Comparison of ENCODE assay signal across 18 cellular contexts in the genomic region with DNA sequence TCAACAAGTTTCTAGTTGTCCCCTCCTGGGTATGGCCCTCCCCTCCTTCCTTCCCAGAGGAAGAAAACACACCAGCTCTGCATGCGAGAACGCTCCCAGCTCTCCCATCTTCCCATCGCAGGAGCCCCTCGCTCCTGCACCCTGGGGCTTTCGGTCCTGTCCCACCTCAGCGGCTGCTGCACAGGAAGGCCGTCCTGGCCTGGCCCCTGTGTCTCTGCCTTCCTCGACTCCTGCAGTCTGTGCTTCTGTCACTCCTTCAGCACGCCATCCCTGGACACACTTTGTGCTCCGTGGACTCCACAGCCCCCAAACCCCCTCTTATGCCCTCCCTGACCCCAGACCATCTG. TPM values are rescaled to one million over a fixed set of nuclear protein-coding genes. Genes with fewer than 3 reads are reported as not detected.
DNase-seq lines count a peak whose midpoint lies in the region; ATAC-seq, FAIRE-seq and TF ChIP-seq lines count a peak whose summit lies in the region.
"Had no signal": no experiment of that assay in that cellular context is flagged by ENCODE, and none has a peak within 500 bp of the region (broad histone marks: within the 10 kb centered on the region; RNA-seq: fewer than 3 reads in every experiment).

No MANE protein-coding gene starts in this region.

- BruUV-seq in HepG2 (replicated peaks; lab: Mats Ljungman, UMichigan), result no TSS peak

- intact Hi-C loops in HepG2 (cut with micrococcal nuclease; ENCODE audit: unreplicated experiment), result no loop called here
- intact Hi-C loops in spleen (cut with DNase I; ENCODE audit: low total_unique reads), result no loop called here

- H3K4me1 ChIP-seq in HepG2 (ENCODE audit: insufficient read depth, low read length) (peaks cover 43% of the 10 kb centered on the region), spleen (no peaks in the 10 kb centered on the region)
- H3K4me1 ChIP-seq: A549 had no signal

- no peaks in the 10 kb centered on the region for H3K36me3 Mint-ChIP-seq in activated naive CD4-positive, alpha-beta T cell treated with anti-CD3 and anti-CD28 coated beads, Interleukin-2, amount 50 U/mL, for 72 hours
- no peaks in the 10 kb centered on the region for H3K36me3 Mint-ChIP-seq in T-helper 17 cell (ENCODE audit: low read depth)
- no peaks in the 10 kb centered on the region for H3K36me3 Mint-ChIP-seq in effector memory CD8-positive, alpha-beta T cell (ENCODE audit: insufficient read depth)
- H3K36me3 Mint-ChIP-seq: CD4-positive, CD25-positive, alpha-beta regulatory T cell had no signal

- no peak overlapping the region for H2AFZ ChIP-seq in HepG2 (ENCODE audit: low read length)

- no peaks in the 10 kb centered on the region for H3K9me3 Mint-ChIP-seq in activated naive CD4-positive, alpha-beta T cell treated with anti-CD3 and anti-CD28 coated beads, Interleukin-2, amount 50 U/mL, for 72 hours
- H3K9me3 Mint-ChIP-seq in effector memory CD8-positive, alpha-beta T cell, result no peaks in the 10 kb centered on the region

- no peak for DNase-seq in activated naive CD4-positive, alpha-beta T cell treated with anti-CD3 and anti-CD28 coated beads, Interleukin-2, amount 50 U/mL, for 72 hours (ENCODE audit: low spot score in 2 of 2)
- no peak for DNase-seq in activated naive CD4-positive, alpha-beta T cell (lab: John Stamatoyannopoulos, UW)
- DNase-seq in T-helper 17 cell (no peak), HepG2 (ENCODE audit: low spot score) (no peak), spleen (peak; percentile 47), CD1c-positive myeloid dendritic cell (ENCODE audit: extremely low spot score) (no peak)
- no peak for DNase-seq in effector memory CD8-positive, alpha-beta T cell
- DNase-seq: GF-D8, KBM-7, NCI-H1092 treated with DMSO at 0.1 percent for 48 hours, NCI-H1694 treated with DMSO at 0.1 percent for 48 hours had no signal

- WGBS in HepG2 (ENCODE audit: low lambda C conversion rate), result 87% methylated on average over 10 of the region's 10 CpGs
- 85 to 92% (median 88%) methylated on average over 10 of the region's 10 CpGs for WGBS in spleen, 5 donors

- H3K4me3 ChIP-seq in HepG2 (replicated peaks in 1 of 3; ENCODE audit: insufficient read depth in 1 of 3, low read depth in 2 of 3, low read length in 3 of 3) (no peak overlapping the region), spleen (no peak overlapping the region)
- H3K4me3 ChIP-seq: A549 had no signal

- TF ChIP-seq RAD21 in HepG2 (CRISPR knock-in tag; IDR thresholded peaks at IDR 0.05), result no peak

- no peak overlapping the region for H3K27ac ChIP-seq in HepG2 (ENCODE audit: extremely low read length, insufficient read depth, low read length)
- H3K27ac ChIP-seq in spleen, result no peak overlapping the region
- H3K27ac ChIP-seq: A549, HL-60 had no signal

- H3K27ac Mint-ChIP-seq in activated naive CD4-positive, alpha-beta T cell treated with anti-CD3 and anti-CD28 coated beads, Interleukin-2, amount 50 U/mL, for 72 hours, result peak overlapping the region; percentile 13 to 81
- peak overlapping the region; percentile 41 for H3K27ac Mint-ChIP-seq in T-helper 17 cell
- H3K27ac Mint-ChIP-seq in effector memory CD8-positive, alpha-beta T cell, result no peak overlapping the region
- H3K27ac Mint-ChIP-seq: CD4-positive, CD25-positive, alpha-beta regulatory T cell had no signal

- no peak for FAIRE-seq in HepG2 (lab: Jason Lieb, UNC)
- FAIRE-seq: A549, D721Med, GM19239 had no signal

- H3K27me3 Mint-ChIP-seq in T-helper 17 cell, result peaks cover 4% of the 10 kb centered on the region
- H3K27me3 Mint-ChIP-seq in effector memory CD8-positive, alpha-beta T cell, result peaks cover 0 to 12% of the 10 kb centered on the region in 2 donors

- peaks cover 2% of the 10 kb centered on the region for H3K4me1 Mint-ChIP-seq in T-helper 17 cell
- H3K4me1 Mint-ChIP-seq in effector memory CD8-positive, alpha-beta T cell (ENCODE audit: low read depth in 2 of 2), result peaks cover 0 to 3% of the 10 kb centered on the region in 2 donors

- TF ChIP-seq EP300 in HepG2 (IDR thresholded peaks at IDR 0.05; ENCODE audit: low read depth in 2 of 2, low read length in 2 of 2) (no peak), HepG2 (CRISPR knock-in tag; IDR thresholded peaks at IDR 0.05; ENCODE audit: borderline replicate concordance) (no peak)

- H3K9ac ChIP-seq in HepG2 (ENCODE audit: insufficient read depth, low read depth, low read length), result no peak overlapping the region

- no peaks in the 10 kb centered on the region for H4K20me1 ChIP-seq in HepG2 (ENCODE audit: insufficient read depth, low read length)

- no peak overlapping the region for H3K4me3 Mint-ChIP-seq in T-helper 17 cell
- no peak overlapping the region for H3K4me3 Mint-ChIP-seq in effector memory CD8-positive, alpha-beta T cell
- H3K4me3 Mint-ChIP-seq: CD4-positive, CD25-positive, alpha-beta regulatory T cell had no signal

- H3K79me2 ChIP-seq in HepG2 (ENCODE audit: insufficient read depth, low read length), result no peaks in the 10 kb centered on the region

- CTCF ChIA-PET in HepG2 (lab: Yijun Ruan, JAX; ENCODE audit: low intra/inter-chr PET ratio, low total read pairs), result no interaction called here

- H3K36me3 ChIP-seq in HepG2 (replicated peaks in 1 of 2; ENCODE audit: control insufficient read depth in 1 of 2, insufficient read depth in 2 of 2, low read length in 2 of 2), result no peaks in the 10 kb centered on the region
- H3K36me3 ChIP-seq in spleen, result no peaks in the 10 kb centered on the region

- peak overlapping the region; percentile 38 for H3K4me2 ChIP-seq in HepG2 (ENCODE audit: low read depth, low read length)
- H3K4me2 ChIP-seq: A549 had no signal

- H3K27me3 ChIP-seq in HepG2 (ENCODE audit: control insufficient read depth in 1 of 2, insufficient read depth in 2 of 2, low read length in 2 of 2), result no peaks in the 10 kb centered on the region
- peaks cover 0 to 21% (median 0%) of the 10 kb centered on the region in 7 donors for H3K27me3 ChIP-seq in spleen (replicated peaks in 1 of 7)

- POLR2A ChIA-PET in HepG2 (lab: Yijun Ruan, JAX), result interaction anchor here (0.8 to 3.8 kb wide), 7 partner anchors 11 to 357 kb away, joined by 3 to 49 read pairs (median 4); a partner anchor contains a TSS

- in situ Hi-C loops in HepG2 (cut with HindIII; ENCODE audit: extremely low pct_ligation_motif_present, low pct_unique_long_range_greater_than_20kb), result no loop called here

- TF ChIP-seq CTCF in HepG2 (CRISPR knock-in tag; IDR thresholded peaks at IDR 0.05) (no peak), spleen (IDR thresholded peaks at IDR 0.05 in 8 of 11, conservative IDR thresholded peaks at IDR 0.05 in 3 of 11) (no peak)

- TF ChIP-seq POLR2A in HepG2 (IDR thresholded peaks at IDR 0.05; ENCODE audit: insufficient read depth in 1 of 2, low read depth in 2 of 2, low read length in 2 of 2), result no peak
- no peak for TF ChIP-seq POLR2A in spleen (IDR thresholded peaks at IDR 0.05)

- no peak for ATAC-seq in activated naive CD4-positive, alpha-beta T cell treated with anti-CD3 and anti-CD28 coated beads, Interleukin-2, amount 50 U/mL, for 72 hours
- ATAC-seq in T-helper 17 cell (no peak), HepG2 (no peak; the same call in 2 of the 3 replicates), HG03520 (IDR thresholded peaks at IDR 0.05; ENCODE audit: unreplicated experiment) (no peak)
- ATAC-seq in effector memory CD8-positive, alpha-beta T cell (replicated peaks), result no peak

- H3K9me3 ChIP-seq in T-helper 17 cell (ENCODE audit: control insufficient read depth, low read length, poor library complexity, severe bottlenecking), result no peaks in the 10 kb centered on the region
- no peaks in the 10 kb centered on the region for H3K9me3 ChIP-seq in HepG2 (ENCODE audit: low read length)
- no peaks in the 10 kb centered on the region for H3K9me3 ChIP-seq in spleen
- H3K9me3 ChIP-seq: A549 had no signal

RNA-seq across cellular contexts. Expression of a gene that starts 23.2 kb away (rescaled TPM):
- total RNA-seq in activated naive CD4-positive, alpha-beta T cell treated with anti-CD3 and anti-CD28 coated beads, Interleukin-2, amount 50 U/mL, for 72 hours, result not detected
- total RNA-seq in T-helper 17 cell (not detected), HepG2 (2016; rRNA removed; fragmentation: Illumina TruSeq; extraction: Trizol) (not detected in 2 replicates), spleen (not detected)
- not detected in 2 replicates for total RNA-seq in HepG2 (2016; cell fraction: cytosol; rRNA removed; fragmentation: Illumina TruSeq; extraction: Trizol; ENCODE audit: low read depth)
- total RNA-seq in HepG2 (2016; cell fraction: insoluble cytoplasmic fraction; rRNA removed; fragmentation: Illumina TruSeq; extraction: Trizol), result not detected in 2 replicates
- not detected in 2 replicates for total RNA-seq in HepG2 (2016; cell fraction: membrane; rRNA removed; fragmentation: Illumina TruSeq; extraction: Trizol)
- not detected in 2 replicates for total RNA-seq in HepG2 (2016; cell fraction: nucleus; rRNA removed; fragmentation: Illumina TruSeq; extraction: Trizol)
- polyA plus RNA-seq in HepG2 (2011; rRNA removed) (not detected in 2 replicates), spleen (not detected)
- polyA plus RNA-seq in HepG2 (2011; cell fraction: cytosol; rRNA removed), result not detected in 2 replicates
- not detected in 2 replicates for polyA plus RNA-seq in HepG2 (2011; cell fraction: nucleus; rRNA removed)
- polyA plus RNA-seq in HepG2 (2012), result not detected in 2 replicates
- polyA plus RNA-seq in HepG2 (2016; cell fraction: cytosol; fragmentation: Illumina TruSeq; extraction: Trizol; ENCODE audit: low read depth), result not detected in 2 replicates
- polyA plus RNA-seq in HepG2 (2016; cell fraction: insoluble cytoplasmic fraction; fragmentation: Illumina TruSeq; extraction: Trizol; ENCODE audit: low read depth), result not detected in 2 replicates
- not detected in 2 replicates for polyA plus RNA-seq in HepG2 (2016; cell fraction: membrane; fragmentation: Illumina TruSeq; extraction: Trizol; ENCODE audit: low read depth)
- polyA plus RNA-seq in HepG2 (2016; cell fraction: nucleus; fragmentation: Illumina TruSeq; extraction: Trizol; ENCODE audit: insufficient read depth, low read depth), result not detected in 2 replicates
- polyA minus RNA-seq in HepG2 (2011; rRNA and poly(A)+ RNA removed; ENCODE audit: low replicate concordance), result 0.16 TPM in 1 of 2 replicates, not detected in the other
- not detected in 2 replicates for polyA minus RNA-seq in HepG2 (2011; cell fraction: cytosol; rRNA and poly(A)+ RNA removed)
- polyA minus RNA-seq in HepG2 (2011; cell fraction: nucleus; rRNA and poly(A)+ RNA removed), result not detected in 2 replicates
- total RNA-seq: CD4-positive, CD25-positive, alpha-beta regulatory T cell; M059J had no signal
- polyA plus RNA-seq: A549; CD4-positive, CD25-positive, alpha-beta regulatory T cell had no signal

RNA-seq across cellular contexts. Expression of a gene that starts 34.5 kb away (rescaled TPM):
- not detected for total RNA-seq in activated naive CD4-positive, alpha-beta T cell treated with anti-CD3 and anti-CD28 coated beads, Interleukin-2, amount 50 U/mL, for 72 hours
- total RNA-seq in T-helper 17 cell (not detected), HepG2 (2016; rRNA removed; fragmentation: Illumina TruSeq; extraction: Trizol) (not detected in 2 replicates), spleen (not detected)
- total RNA-seq in HepG2 (2016; cell fraction: cytosol; rRNA removed; fragmentation: Illumina TruSeq; extraction: Trizol; ENCODE audit: low read depth), result not detected in 2 replicates
- not detected in 2 replicates for total RNA-seq in HepG2 (2016; cell fraction: insoluble cytoplasmic fraction; rRNA removed; fragmentation: Illumina TruSeq; extraction: Trizol)
- total RNA-seq in HepG2 (2016; cell fraction: membrane; rRNA removed; fragmentation: Illumina TruSeq; extraction: Trizol), result not detected in 2 replicates
- not detected in 2 replicates for total RNA-seq in HepG2 (2016; cell fraction: nucleus; rRNA removed; fragmentation: Illumina TruSeq; extraction: Trizol)
- polyA plus RNA-seq in HepG2 (2011; rRNA removed) (not detected in 2 replicates), spleen (not detected)
- polyA plus RNA-seq in HepG2 (2011; cell fraction: cytosol; rRNA removed), result not detected in 2 replicates
- polyA plus RNA-seq in HepG2 (2011; cell fraction: nucleus; rRNA removed), result 0.14 TPM in 1 of 2 replicates, not detected in the other
- polyA plus RNA-seq in HepG2 (2012), result not detected in 2 replicates
- not detected in 2 replicates for polyA plus RNA-seq in HepG2 (2016; cell fraction: cytosol; fragmentation: Illumina TruSeq; extraction: Trizol; ENCODE audit: low read depth)
- polyA plus RNA-seq in HepG2 (2016; cell fraction: insoluble cytoplasmic fraction; fragmentation: Illumina TruSeq; extraction: Trizol; ENCODE audit: low read depth), result not detected in 2 replicates
- not detected in 2 replicates for polyA plus RNA-seq in HepG2 (2016; cell fraction: membrane; fragmentation: Illumina TruSeq; extraction: Trizol; ENCODE audit: low read depth)
- polyA plus RNA-seq in HepG2 (2016; cell fraction: nucleus; fragmentation: Illumina TruSeq; extraction: Trizol; ENCODE audit: insufficient read depth, low read depth), result not detected in 2 replicates
- not detected in 2 replicates for polyA minus RNA-seq in HepG2 (2011; rRNA and poly(A)+ RNA removed; ENCODE audit: low replicate concordance)
- polyA minus RNA-seq in HepG2 (2011; cell fraction: cytosol; rRNA and poly(A)+ RNA removed), result not detected in 2 replicates
- polyA minus RNA-seq in HepG2 (2011; cell fraction: nucleus; rRNA and poly(A)+ RNA removed), result not detected in 2 replicates
- total RNA-seq: CD4-positive, CD25-positive, alpha-beta regulatory T cell; M059J had no signal
- polyA plus RNA-seq: A549; CD4-positive, CD25-positive, alpha-beta regulatory T cell had no signal

RNA-seq across cellular contexts. Expression of a gene that starts 41.8 kb away (rescaled TPM):
- total RNA-seq in activated naive CD4-positive, alpha-beta T cell treated with anti-CD3 and anti-CD28 coated beads, Interleukin-2, amount 50 U/mL, for 72 hours, result not detected
- not detected for total RNA-seq in T-helper 17 cell
- total RNA-seq in HepG2 (2016; rRNA removed; fragmentation: Illumina TruSeq; extraction: Trizol), result not detected in 2 replicates
- not detected in 2 replicates for total RNA-seq in HepG2 (2016; cell fraction: cytosol; rRNA removed; fragmentation: Illumina TruSeq; extraction: Trizol; ENCODE audit: low read depth)
- not detected in 2 replicates for total RNA-seq in HepG2 (2016; cell fraction: insoluble cytoplasmic fraction; rRNA removed; fragmentation: Illumina TruSeq; extraction: Trizol)
- not detected in 2 replicates for total RNA-seq in HepG2 (2016; cell fraction: membrane; rRNA removed; fragmentation: Illumina TruSeq; extraction: Trizol)
- total RNA-seq in HepG2 (2016; cell fraction: nucleus; rRNA removed; fragmentation: Illumina TruSeq; extraction: Trizol), result not detected in 2 replicates
- not detected in 2 replicates for polyA plus RNA-seq in HepG2 (2011; rRNA removed)
- polyA plus RNA-seq in HepG2 (2011; cell fraction: cytosol; rRNA removed), result not detected in 2 replicates
- polyA plus RNA-seq in HepG2 (2011; cell fraction: nucleus; rRNA removed), result not detected in 2 replicates
- not detected in 2 replicates for polyA plus RNA-seq in HepG2 (2012)
- not detected in 2 replicates for polyA plus RNA-seq in HepG2 (2016; cell fraction: cytosol; fragmentation: Illumina TruSeq; extraction: Trizol; ENCODE audit: low read depth)
- not detected in 2 replicates for polyA plus RNA-seq in HepG2 (2016; cell fraction: insoluble cytoplasmic fraction; fragmentation: Illumina TruSeq; extraction: Trizol; ENCODE audit: low read depth)
- not detected in 2 replicates for polyA plus RNA-seq in HepG2 (2016; cell fraction: membrane; fragmentation: Illumina TruSeq; extraction: Trizol; ENCODE audit: low read depth)
- not detected in 2 replicates for polyA plus RNA-seq in HepG2 (2016; cell fraction: nucleus; fragmentation: Illumina TruSeq; extraction: Trizol; ENCODE audit: insufficient read depth, low read depth)
- polyA minus RNA-seq in HepG2 (2011; rRNA and poly(A)+ RNA removed; ENCODE audit: low replicate concordance), result not detected in 2 replicates
- polyA minus RNA-seq in HepG2 (2011; cell fraction: cytosol; rRNA and poly(A)+ RNA removed), result not detected in 2 replicates
- polyA minus RNA-seq in HepG2 (2011; cell fraction: nucleus; rRNA and poly(A)+ RNA removed), result not detected in 2 replicates
- total RNA-seq in spleen, result not detected
- polyA plus RNA-seq in spleen, result not detected
- total RNA-seq: CD4-positive, CD25-positive, alpha-beta regulatory T cell; M059J had no signal
- polyA plus RNA-seq: A549; CD4-positive, CD25-positive, alpha-beta regulatory T cell had no signal

RNA-seq across cellular contexts. Expression of a gene that starts 56.7 kb away (rescaled TPM):
- total RNA-seq in activated naive CD4-positive, alpha-beta T cell treated with anti-CD3 and anti-CD28 coated beads, Interleukin-2, amount 50 U/mL, for 72 hours, result not detected
- total RNA-seq in T-helper 17 cell, result not detected
- total RNA-seq in HepG2 (2016; rRNA removed; fragmentation: Illumina TruSeq; extraction: Trizol), result not detected in 2 replicates
- not detected in 2 replicates for total RNA-seq in HepG2 (2016; cell fraction: cytosol; rRNA removed; fragmentation: Illumina TruSeq; extraction: Trizol; ENCODE audit: low read depth)
- not detected in 2 replicates for total RNA-seq in HepG2 (2016; cell fraction: insoluble cytoplasmic fraction; rRNA removed; fragmentation: Illumina TruSeq; extraction: Trizol)
- total RNA-seq in HepG2 (2016; cell fraction: membrane; rRNA removed; fragmentation: Illumina TruSeq; extraction: Trizol), result not detected in 2 replicates
- total RNA-seq in HepG2 (2016; cell fraction: nucleus; rRNA removed; fragmentation: Illumina TruSeq; extraction: Trizol), result not detected in 2 replicates
- not detected in 2 replicates for polyA plus RNA-seq in HepG2 (2011; rRNA removed)
- not detected in 2 replicates for polyA plus RNA-seq in HepG2 (2011; cell fraction: cytosol; rRNA removed)
- polyA plus RNA-seq in HepG2 (2011; cell fraction: nucleus; rRNA removed), result not detected in 2 replicates
- 0.12 TPM in 1 of 2 replicates, not detected in the other for polyA plus RNA-seq in HepG2 (2012)
- polyA plus RNA-seq in HepG2 (2016; cell fraction: cytosol; fragmentation: Illumina TruSeq; extraction: Trizol; ENCODE audit: low read depth), result not detected in 2 replicates
- polyA plus RNA-seq in HepG2 (2016; cell fraction: insoluble cytoplasmic fraction; fragmentation: Illumina TruSeq; extraction: Trizol; ENCODE audit: low read depth), result not detected in 2 replicates
- not detected in 2 replicates for polyA plus RNA-seq in HepG2 (2016; cell fraction: membrane; fragmentation: Illumina TruSeq; extraction: Trizol; ENCODE audit: low read depth)
- polyA plus RNA-seq in HepG2 (2016; cell fraction: nucleus; fragmentation: Illumina TruSeq; extraction: Trizol; ENCODE audit: insufficient read depth, low read depth), result not detected in 2 replicates
- polyA minus RNA-seq in HepG2 (2011; rRNA and poly(A)+ RNA removed; ENCODE audit: low replicate concordance), result not detected in 2 replicates
- polyA minus RNA-seq in HepG2 (2011; cell fraction: cytosol; rRNA and poly(A)+ RNA removed), result not detected in 2 replicates
- not detected in 2 replicates for polyA minus RNA-seq in HepG2 (2011; cell fraction: nucleus; rRNA and poly(A)+ RNA removed)
- not detected for total RNA-seq in spleen
- not detected for polyA plus RNA-seq in spleen
- total RNA-seq: CD4-positive, CD25-positive, alpha-beta regulatory T cell; M059J had no signal
- polyA plus RNA-seq: A549; CD4-positive, CD25-positive, alpha-beta regulatory T cell had no signal

Comparison
In these comparisons a context has a peak if more than half of its experiments do, and no peak if none do; other contexts are left out.
1. H3K27ac Mint-ChIP-seq: peak in activated naive CD4-positive, alpha-beta T cell treated with anti-CD3 and anti-CD28 coated beads, Interleukin-2, amount 50 U/mL, for 72 hours (2 of 2) and T-helper 17 cell (single experiment); none in effector memory CD8-positive, alpha-beta T cell (0 of 2).